ENCODE assay signal across 15 cellular contexts in the genomic region with DNA sequence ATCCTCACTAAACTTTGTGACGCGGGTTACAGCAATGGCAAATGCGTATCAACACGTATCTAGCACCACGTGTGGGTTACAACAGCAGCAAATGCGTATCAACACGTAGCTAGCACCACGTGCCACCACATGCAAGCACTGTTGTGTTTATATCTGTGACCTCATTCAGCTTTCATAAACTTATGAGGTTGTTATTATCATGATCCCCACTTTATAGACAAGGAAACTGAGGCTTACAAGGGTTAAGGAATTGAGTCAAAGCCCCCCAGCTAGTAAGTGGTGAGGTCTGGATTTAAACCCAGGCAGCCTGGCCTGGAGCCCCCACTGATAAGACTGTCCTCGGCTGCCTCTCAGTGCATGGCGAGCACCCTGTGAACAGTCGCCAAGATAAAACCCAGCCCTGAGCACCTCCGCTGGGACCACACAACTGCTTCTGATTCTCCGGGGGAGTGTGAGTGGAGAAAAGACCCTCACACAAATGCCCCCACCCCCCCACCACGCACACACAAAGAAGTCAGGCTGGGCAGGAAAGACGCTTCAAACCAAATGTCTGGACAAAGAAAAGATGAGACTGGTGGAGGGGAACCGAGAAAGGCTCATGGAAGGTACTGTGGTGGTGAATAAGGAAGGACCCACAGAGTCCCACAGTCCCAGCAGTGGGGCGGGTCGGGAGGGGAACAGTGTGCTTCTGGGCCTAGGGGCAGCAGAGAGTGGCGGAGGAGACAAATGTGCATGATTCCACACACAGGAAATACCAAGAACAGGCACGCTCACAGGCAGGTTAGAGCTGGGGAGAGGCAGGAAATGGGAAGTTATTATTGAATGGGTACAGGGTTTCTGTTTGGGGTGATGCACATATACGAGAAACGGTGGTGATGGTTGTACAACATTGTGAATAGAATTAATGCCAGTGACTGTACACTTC.
DNase-seq lines count a peak whose midpoint lies in the region; ATAC-seq and TF ChIP-seq lines count a peak whose summit lies in the region.
"Had no signal": no experiment of that assay in that cellular context is flagged by ENCODE, and none has a peak within 500 bp of the region (broad histone marks: within the 10 kb centered on the region; RNA-seq: fewer than 3 reads in every experiment).

No MANE protein-coding gene starts in this region.

- H3K9ac ChIP-seq in BLaER1 treated with 17β-estradiol and CSF1 and Interleukin-3, amounts not matched to agents 10 nM and 100 nM, result peak overlapping the region in 10 of 11 experiments; percentile 31 to 82 (median 69); a peak in 18 of 22 replicates
- H3K9ac ChIP-seq: GM23248, KMS-11 had no signal

- H3K27me3 Mint-ChIP-seq in endothelial cell (ENCODE audit: unreplicated experiment) (peaks cover 15% of the 10 kb centered on the region), mesothelial cell of epicardium (ENCODE audit: low read depth) (no peaks in the 10 kb centered on the region)
- no peaks in the 10 kb centered on the region for H3K27me3 Mint-ChIP-seq in activated T-cell treated with anti-CD3 and anti-CD28 coated beads, Interleukin-2, amount 50 U/mL, for 4 hours (ENCODE audit: low read depth)
- no peaks in the 10 kb centered on the region for H3K27me3 Mint-ChIP-seq in CD8-positive, alpha-beta T cell (ENCODE audit: low read depth)

- CTCF ChIA-PET in CD8-positive, alpha-beta T cell (lab: Charles Lee), result interaction anchor here (1.6 to 4.1 kb wide), 2 partner anchors 9 to 415 kb away, joined by 6 to 13 read pairs; no protein-coding TSS in a partner anchor

- H3K9me3 ChIP-seq in BLaER1 treated with 17β-estradiol and CSF1 and Interleukin-3, amounts not matched to agents 10 nM and 100 nM (replicated peaks in 1 of 11), result peaks cover 0 to 5% (median 0%) of the 10 kb centered on the region in 11 experiments; a peak in 2 of 22 replicates
- H3K9me3 ChIP-seq in CD8-positive, alpha-beta T cell (ENCODE audit: low read length), result no peaks in the 10 kb centered on the region

- in situ Hi-C loops in KBM-7 (cut with MboI; ENCODE audit: low pct_unique_long_range_greater_than_20kb, low sequenced_read_pairs), result no loop called here

- intact Hi-C loops in CD8-positive, alpha-beta T cell (cut with DNase I, micrococcal nuclease), result no loop called here

- peaks cover 83 to 90% (median 86%) of the 10 kb centered on the region in 10 experiments for H3K4me1 ChIP-seq in BLaER1 treated with 17β-estradiol and CSF1 and Interleukin-3, amounts not matched to agents 10 nM and 100 nM
- no peaks in the 10 kb centered on the region for H3K4me1 ChIP-seq in CD8-positive, alpha-beta T cell (ENCODE audit: insufficient read depth, low read length)

- H3K27me3 ChIP-seq in BLaER1 treated with 17β-estradiol and CSF1 and Interleukin-3, amounts not matched to agents 10 nM and 100 nM, result no peaks in the 10 kb centered on the region
- no peaks in the 10 kb centered on the region for H3K27me3 ChIP-seq in CD8-positive, alpha-beta T cell (ENCODE audit: insufficient read depth, low read length)

- H3K4me3 ChIP-seq in BLaER1 treated with 17β-estradiol and CSF1 and Interleukin-3, amounts not matched to agents 10 nM and 100 nM, result no peak overlapping the region
- H3K4me3 ChIP-seq in CD8-positive, alpha-beta T cell (ENCODE audit: low read depth, low read length), result no peak overlapping the region
- H3K4me3 ChIP-seq: GM23248 had no signal

- peaks cover 25% of the 10 kb centered on the region for H3K4me1 Mint-ChIP-seq in endothelial cell (ENCODE audit: unreplicated experiment)
- H3K4me1 Mint-ChIP-seq in mesothelial cell of epicardium, result peaks cover 22% of the 10 kb centered on the region
- peaks cover 20% of the 10 kb centered on the region for H3K4me1 Mint-ChIP-seq in activated T-cell treated with anti-CD3 and anti-CD28 coated beads, Interleukin-2, amount 50 U/mL, for 4 hours (ENCODE audit: low read depth)
- peaks cover 7% of the 10 kb centered on the region for H3K4me1 Mint-ChIP-seq in CD8-positive, alpha-beta T cell (ENCODE audit: low read depth)

- H3K27ac Mint-ChIP-seq in endothelial cell (ENCODE audit: unreplicated experiment), result peak overlapping the region; percentile 89
- peak overlapping the region; percentile 3 for H3K27ac Mint-ChIP-seq in mesothelial cell of epicardium
- H3K27ac Mint-ChIP-seq in CD8-positive, alpha-beta T cell, result no peak overlapping the region

- DNase-seq in KBM-7 (peak; percentile 62), endothelial cell (ENCODE audit: low spot score) (no peak), mesothelial cell of epicardium (ENCODE audit: low spot score in 2 of 2, unreplicated experiment in 2 of 2) (no peak), HuH-7.5 (ENCODE audit: low spot score) (no peak)
- DNase-seq in activated T-cell treated with anti-CD3 and anti-CD28 coated beads, Interleukin-2, amount 50 U/mL, for 4 hours, result no peak
- DNase-seq in NK-92 treated with Interleukin-12 subunit alpha and Interleukin-12 subunit beta, amount 100 ng/mL, for 24 hours (lab: John Stamatoyannopoulos, UW), result no peak
- DNase-seq in CD8-positive, alpha-beta T cell, result no peak
- DNase-seq: activated CD4-positive, CD25-positive, alpha-beta regulatory T cell; cortex of kidney; DMS79 treated with DMSO at 0.1 percent for 48 hours; GM23248; NCI-H2081; stimulated activated CD4-positive, alpha-beta T cell treated with anti-CD3 and anti-CD28 coated beads, Interleukin-4, amount 100 ng/mL, for 1 hour had no signal

- peak overlapping the region; percentile 44 to 99 (median 92) for H3K4me2 ChIP-seq in BLaER1 treated with 17β-estradiol and CSF1 and Interleukin-3, amounts not matched to agents 10 nM and 100 nM
- H3K4me2 ChIP-seq: KMS-11 had no signal

- H3K9me3 Mint-ChIP-seq in endothelial cell (ENCODE audit: unreplicated experiment) (no peaks in the 10 kb centered on the region), mesothelial cell of epicardium (peaks cover 3% of the 10 kb centered on the region)
- H3K9me3 Mint-ChIP-seq in activated T-cell treated with anti-CD3 and anti-CD28 coated beads, Interleukin-2, amount 50 U/mL, for 4 hours, result no peaks in the 10 kb centered on the region
- H3K9me3 Mint-ChIP-seq in CD8-positive, alpha-beta T cell, result no peaks in the 10 kb centered on the region

- H3K36me3 Mint-ChIP-seq in endothelial cell (ENCODE audit: low read depth, unreplicated experiment) (peaks cover 9% of the 10 kb centered on the region), mesothelial cell of epicardium (peaks cover 15% of the 10 kb centered on the region)
- peaks cover 5% of the 10 kb centered on the region for H3K36me3 Mint-ChIP-seq in activated T-cell treated with anti-CD3 and anti-CD28 coated beads, Interleukin-2, amount 50 U/mL, for 4 hours (ENCODE audit: insufficient read depth)
- peaks cover 2% of the 10 kb centered on the region for H3K36me3 Mint-ChIP-seq in CD8-positive, alpha-beta T cell

- no peaks in the 10 kb centered on the region for H3K36me3 ChIP-seq in BLaER1 treated with 17β-estradiol and CSF1 and Interleukin-3, amounts not matched to agents 10 nM and 100 nM
- H3K36me3 ChIP-seq in CD8-positive, alpha-beta T cell (ENCODE audit: insufficient read depth, low read length), result no peaks in the 10 kb centered on the region

- TF ChIP-seq CTCF in endothelial cell (IDR thresholded peaks at IDR 0.05; ENCODE audit: unreplicated experiment) (no peak), mesothelial cell of epicardium (IDR thresholded peaks at IDR 0.05; ENCODE audit: unreplicated experiment) (no peak)
- TF ChIP-seq CTCF in CD8-positive, alpha-beta T cell (IDR thresholded peaks at IDR 0.05), result no peak

- no peak for ATAC-seq in activated T-cell treated with anti-CD3 and anti-CD28 coated beads, Interleukin-2, amount 50 U/mL, for 4 hours
- ATAC-seq in CD8-positive, alpha-beta T cell, result no peak

- peak overlapping the region in 10 of 11 experiments; percentile 50 to 97 (median 94); a peak in 20 of 22 replicates for H3K27ac ChIP-seq in BLaER1 treated with 17β-estradiol and CSF1 and Interleukin-3, amounts not matched to agents 10 nM and 100 nM
- no peak overlapping the region for H3K27ac ChIP-seq in CD8-positive, alpha-beta T cell (ENCODE audit: low read depth, low read length)
- H3K27ac ChIP-seq: GM23248, KMS-11 had no signal

- POLR2A ChIA-PET in CD8-positive, alpha-beta T cell (lab: Charles Lee), result no interaction called here

- no peak overlapping the region for H3K4me3 Mint-ChIP-seq in endothelial cell (ENCODE audit: unreplicated experiment)
- H3K4me3 Mint-ChIP-seq in mesothelial cell of epicardium, result no peak overlapping the region
- H3K4me3 Mint-ChIP-seq in activated T-cell treated with anti-CD3 and anti-CD28 coated beads, Interleukin-2, amount 50 U/mL, for 4 hours, result no peak overlapping the region
- H3K4me3 Mint-ChIP-seq in CD8-positive, alpha-beta T cell, result no peak overlapping the region

- no peaks in the 10 kb centered on the region for H4K20me1 ChIP-seq in BLaER1 treated with 17β-estradiol and CSF1 and Interleukin-3, amounts not matched to agents 10 nM and 100 nM
